ENCODE assay signal across 16 cellular contexts in the genomic region with DNA sequence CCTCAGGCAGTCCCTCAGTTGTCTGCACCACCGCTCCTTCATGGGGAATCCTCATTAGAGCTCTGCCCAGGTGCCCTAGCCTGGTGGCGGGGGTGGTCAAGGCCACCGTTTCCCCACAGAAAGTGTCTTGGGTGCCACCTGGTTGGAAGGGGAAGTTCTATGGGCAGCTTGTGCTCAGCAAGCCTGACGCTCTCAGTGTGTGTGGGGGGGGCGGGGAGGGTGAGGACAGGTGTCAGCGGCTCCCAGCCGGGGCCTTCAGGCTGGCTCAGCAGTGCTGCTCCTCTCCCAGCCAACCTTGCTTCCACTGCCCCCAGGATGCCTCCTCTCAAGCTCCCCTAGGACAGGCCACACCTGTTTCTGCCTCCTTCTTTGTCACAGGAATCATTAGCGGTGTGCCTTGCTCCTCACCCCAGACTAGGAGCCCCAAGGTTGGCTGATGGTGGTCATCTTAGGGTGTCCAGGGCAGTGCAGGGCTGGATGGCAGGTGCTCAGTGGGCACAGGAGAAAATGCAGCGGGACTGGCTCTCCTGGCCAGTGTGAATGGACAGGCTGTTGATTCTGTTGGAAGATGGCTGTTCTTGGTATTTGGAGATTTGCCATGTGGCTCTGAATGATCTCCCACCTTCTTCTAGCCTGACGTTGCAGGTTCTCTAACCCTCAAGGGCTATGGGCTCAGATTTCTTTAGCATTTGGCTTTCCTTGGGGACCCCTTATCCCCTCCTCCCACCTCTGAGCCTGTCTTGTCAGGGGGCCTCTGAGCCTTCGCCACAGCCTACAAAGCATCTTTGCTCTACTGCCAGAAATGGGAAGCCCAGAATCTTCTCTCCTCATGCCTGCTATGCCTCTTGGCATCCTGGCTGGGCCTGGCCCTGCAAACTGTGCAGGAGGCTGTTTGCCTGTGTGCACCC.
DNase-seq lines count a peak whose midpoint lies in the region; ATAC-seq, FAIRE-seq and TF ChIP-seq lines count a peak whose summit lies in the region.
"Had no signal": no experiment of that assay in that cellular context is flagged by ENCODE, and none has a peak within 500 bp of the region (broad histone marks: within the 10 kb centered on the region; RNA-seq: fewer than 3 reads in every experiment).

No MANE protein-coding gene starts in this region.

- no peak overlapping the region for H2BK15ac ChIP-seq in mesenchymal stem cell (ENCODE audit: low read depth, poor library complexity, severe bottlenecking)

- H2AFZ ChIP-seq in DND-41 (ENCODE audit: low read depth, low read length) (no peak overlapping the region), mesenchymal stem cell (ENCODE audit: low read depth, low read length) (no peak overlapping the region)

- H3K36me3 Mint-ChIP-seq in activated CD4-positive, alpha-beta memory T cell treated with anti-CD3 and anti-CD28 coated beads for 36 hours, result no peaks in the 10 kb centered on the region

- no peaks in the 10 kb centered on the region for H3K79me1 ChIP-seq in mesenchymal stem cell (replicated peaks; ENCODE audit: low read length, poor library complexity, severe bottlenecking)

- H3K4me1 Mint-ChIP-seq in activated CD4-positive, alpha-beta memory T cell treated with anti-CD3 and anti-CD28 coated beads for 36 hours (ENCODE audit: low read depth), result no peaks in the 10 kb centered on the region

- no peak for FAIRE-seq in H54 (lab: Jason Lieb, UNC)
- FAIRE-seq: G401.6, small intestine had no signal

- H3K36me3 ChIP-seq in DND-41 (ENCODE audit: insufficient read depth, low read length) (no peaks in the 10 kb centered on the region), mesenchymal stem cell (ENCODE audit: control insufficient read depth in 1 of 2, insufficient read depth in 2 of 2, low read depth in 1 of 2, low read length in 2 of 2) (no peaks in the 10 kb centered on the region)
- H3K36me3 ChIP-seq: gastrocnemius medialis had no signal

- H3K9me3 Mint-ChIP-seq in activated CD4-positive, alpha-beta memory T cell treated with anti-CD3 and anti-CD28 coated beads for 36 hours, result no peaks in the 10 kb centered on the region
- H3K9me3 Mint-ChIP-seq: neural crest cell had no signal

- POLR2A ChIA-PET in activated CD4-positive, alpha-beta memory T cell treated with anti-CD3 and anti-CD28 coated beads for 36 hours (lab: Charles Lee), result no interaction called here

- H2AK5ac ChIP-seq in mesenchymal stem cell (ENCODE audit: low read length, severe bottlenecking), result no peak overlapping the region

- no peak overlapping the region for H2BK5ac ChIP-seq in mesenchymal stem cell (ENCODE audit: low read depth, low read length, poor library complexity, severe bottlenecking)

- H3K23ac ChIP-seq in mesenchymal stem cell (ENCODE audit: low read length in 2 of 2), result no peak overlapping the region

- CTCF ChIA-PET in activated CD4-positive, alpha-beta memory T cell treated with anti-CD3 and anti-CD28 coated beads for 36 hours (lab: Charles Lee), result no interaction called here

- H3K4me3 ChIP-seq in DND-41 (ENCODE audit: low read depth in 1 of 2, low read length in 2 of 2), result no peak overlapping the region
- no peak overlapping the region for H3K4me3 ChIP-seq in mesenchymal stem cell (ENCODE audit: insufficient read depth in 1 of 2, low read depth in 1 of 2, low read length in 2 of 2)
- H3K4me3 ChIP-seq: gastrocnemius medialis had no signal

- H3K27ac ChIP-seq in DND-41 (ENCODE audit: low read length), result peak overlapping the region; percentile 73
- no peak overlapping the region for H3K27ac ChIP-seq in mesenchymal stem cell (ENCODE audit: low read length, poor library complexity, severe bottlenecking)
- H3K27ac ChIP-seq: gastrocnemius medialis had no signal

- WGBS in mesenchymal stem cell, result 93% methylated on average over 11 of the region's 11 CpGs

- no peak for TF ChIP-seq CTCF in DND-41 (IDR thresholded peaks at IDR 0.05; ENCODE audit: borderline replicate concordance, extremely low read depth, low read length, poor library complexity, severe bottlenecking)

- H3K4me1 ChIP-seq in DND-41 (ENCODE audit: insufficient read depth, low read length) (peaks cover 64% of the 10 kb centered on the region), mesenchymal stem cell (ENCODE audit: control insufficient read depth, insufficient read depth, low read depth, low read length) (peaks cover 12% of the 10 kb centered on the region)
- H3K4me1 ChIP-seq: gastrocnemius medialis had no signal

- no peak overlapping the region for H3K4me3 Mint-ChIP-seq in activated CD4-positive, alpha-beta memory T cell treated with anti-CD3 and anti-CD28 coated beads for 36 hours
- H3K4me3 Mint-ChIP-seq: neural crest cell had no signal

- intact Hi-C loops in activated CD4-positive, alpha-beta memory T cell treated with anti-CD3 and anti-CD28 coated beads for 36 hours (cut with micrococcal nuclease), result no loop called here

- no peak overlapping the region for H3K14ac ChIP-seq in mesenchymal stem cell (ENCODE audit: low read length in 2 of 2)

- H4K8ac ChIP-seq in mesenchymal stem cell (ENCODE audit: low read length), result no peak overlapping the region

- H2BK12ac ChIP-seq in mesenchymal stem cell (ENCODE audit: low read length in 2 of 2), result no peak overlapping the region

- no peak overlapping the region for H3K4ac ChIP-seq in mesenchymal stem cell (ENCODE audit: low read depth in 1 of 2, low read length in 2 of 2)

- no peak for TF ChIP-seq POLR2A in H54 (IDR thresholded peaks at IDR 0.05; ENCODE audit: low read depth, low read length)

- H3K9me3 ChIP-seq in DND-41 (ENCODE audit: insufficient read depth, low read length, severe bottlenecking) (no peaks in the 10 kb centered on the region), mesenchymal stem cell (ENCODE audit: control insufficient read depth, low read length) (no peaks in the 10 kb centered on the region)
- H3K9me3 ChIP-seq: gastrocnemius medialis had no signal

- no peak overlapping the region for H3K18ac ChIP-seq in mesenchymal stem cell (ENCODE audit: low read depth in 1 of 2, low read length in 2 of 2)

- no peak overlapping the region for H4K91ac ChIP-seq in mesenchymal stem cell (ENCODE audit: low read length)

- no peak overlapping the region for H3K27ac Mint-ChIP-seq in activated CD4-positive, alpha-beta memory T cell treated with anti-CD3 and anti-CD28 coated beads for 36 hours

- DNase-seq in DND-41 (peak; percentile 41), NCI-H2171 treated with DMSO at 0.1 percent for 48 hours (lab: John Stamatoyannopoulos, UW) (peak; percentile 81), mesenchymal stem cell (no peak), H54 (ENCODE audit: insufficient read length, low spot score) (no peak)
- no peak for DNase-seq in activated CD4-positive, alpha-beta memory T cell treated with anti-CD3 and anti-CD28 coated beads for 36 hours
- DNase-seq: activated CD8-positive, alpha-beta memory T cell treated with anti-CD3 and anti-CD28 coated beads, Interleukin-2, amount 50 U/mL, for 4 hours; AML-193; effector CD4-positive, alpha-beta T cell; gastrocnemius medialis; left cardiac atrium; small intestine had no signal

- H3K79me2 ChIP-seq in DND-41 (ENCODE audit: insufficient read depth, low read length), result no peaks in the 10 kb centered on the region

- H3K27me3 ChIP-seq in DND-41 (ENCODE audit: insufficient read depth, low read length, poor library complexity) (no peaks in the 10 kb centered on the region), mesenchymal stem cell (ENCODE audit: control insufficient read depth in 1 of 2, insufficient read depth in 1 of 2, low read length in 2 of 2) (peaks cover 0 to 17% of the 10 kb centered on the region in 2 experiments)
- H3K27me3 ChIP-seq: gastrocnemius medialis had no signal

- no peaks in the 10 kb centered on the region for H4K20me1 ChIP-seq in DND-41 (ENCODE audit: insufficient read depth, low read length)

- H2BK120ac ChIP-seq in mesenchymal stem cell (ENCODE audit: low read depth, low read length), result no peak overlapping the region

- H3K4me2 ChIP-seq in DND-41 (ENCODE audit: insufficient read depth, low read length) (no peak overlapping the region; the same call in 1 of the 2 replicates), mesenchymal stem cell (ENCODE audit: low read length, poor library complexity, severe bottlenecking) (peak overlapping the region; percentile 14)

- peak; percentile 28; the same call in 1 of the 3 replicates for ATAC-seq in DND-41 (ENCODE audit: insufficient read depth, low read depth)
- peak; percentile 81 for ATAC-seq in GM21825 (IDR thresholded peaks at IDR 0.05; ENCODE audit: unreplicated experiment)
- ATAC-seq in HG02642 (IDR thresholded peaks at IDR 0.05; ENCODE audit: poor library complexity, unreplicated experiment), result no peak
- ATAC-seq in HG03442 (IDR thresholded peaks at IDR 0.05; ENCODE audit: unreplicated experiment), result no peak
- ATAC-seq: gastrocnemius medialis had no signal

- no peak overlapping the region for H3K9ac ChIP-seq in DND-41 (ENCODE audit: low read depth, low read length)
- H3K9ac ChIP-seq in mesenchymal stem cell (ENCODE audit: low read length), result no peak overlapping the region

- H3K27me3 Mint-ChIP-seq in activated CD4-positive, alpha-beta memory T cell treated with anti-CD3 and anti-CD28 coated beads for 36 hours, result no peaks in the 10 kb centered on the region

Comparison
In these comparisons a context has a peak if more than half of its experiments do, and no peak if none do; other contexts are left out.
1. ATAC-seq: peak in DND-41 (single experiment) and GM21825 (single experiment); none in HG02642 (single experiment) and HG03442 (single experiment).
2. DNase-seq: peak in DND-41 (single experiment) and NCI-H2171 treated with DMSO at 0.1 percent for 48 hours (single experiment); none in mesenchymal stem cell (single experiment), activated CD4-positive, alpha-beta memory T cell treated with anti-CD3 and anti-CD28 coated beads for 36 hours (single experiment) and H54 (single experiment).